ENCODE assay signal across 17 cellular contexts in the genomic region with DNA sequence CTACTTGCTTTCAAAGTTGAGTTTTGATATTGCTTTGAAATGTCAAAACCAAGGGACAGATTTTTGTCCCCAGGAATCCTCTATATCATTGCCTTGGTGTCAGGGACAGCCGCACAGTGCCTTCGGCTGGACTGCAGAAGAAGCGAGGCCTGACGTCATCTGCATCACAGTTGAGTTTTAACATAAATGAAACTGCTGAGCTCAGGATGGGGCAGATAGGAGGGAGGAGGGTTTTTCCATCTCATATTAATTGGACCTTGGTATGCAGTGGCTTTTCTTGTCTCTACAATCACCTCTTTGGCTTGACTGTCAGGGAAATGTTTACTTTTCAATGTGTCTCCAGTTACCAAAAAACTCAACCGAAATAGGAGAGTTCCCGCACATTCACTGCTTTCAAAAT.
DNase-seq lines count a peak whose midpoint lies in the region; ATAC-seq, FAIRE-seq and TF ChIP-seq lines count a peak whose summit lies in the region.
"Had no signal": no experiment of that assay in that cellular context is flagged by ENCODE, and none has a peak within 500 bp of the region (broad histone marks: within the 10 kb centered on the region; RNA-seq: fewer than 3 reads in every experiment).

No MANE protein-coding gene starts in this region.

- H3K4me1 ChIP-seq in Caco-2 (peaks cover 7% of the 10 kb centered on the region; the same call in 1 of the 2 replicates), HAP-1 (peaks cover 31% of the 10 kb centered on the region), K562 (replicated peaks in 1 of 2; ENCODE audit: control insufficient read depth in 2 of 2, insufficient read depth in 2 of 2, low read length in 2 of 2) (no peaks in the 10 kb centered on the region)

- intact Hi-C loops in Caco-2 (cut with micrococcal nuclease; ENCODE audit: unreplicated experiment) (no loop called here), K562 (cut with micrococcal nuclease) (no loop called here)

- no peak overlapping the region for H3K4me3 Mint-ChIP-seq in Caco-2 (ENCODE audit: unreplicated experiment)
- H3K4me3 Mint-ChIP-seq in nephron progenitor cell = no peak overlapping the region
- H3K4me3 Mint-ChIP-seq: CD4-positive, CD25-positive, alpha-beta regulatory T cell; GM23338 had no signal

- POLR2A ChIA-PET in Caco-2 (lab: Charles Lee) = no interaction called here
- POLR2A ChIA-PET in K562 (lab: Yijun Ruan, JAX) = no interaction called here

- no peaks in the 10 kb centered on the region for H3K79me2 ChIP-seq in K562 (ENCODE audit: control insufficient read depth, insufficient read depth, low read length)

- CTCF ChIA-PET in Caco-2 (lab: Charles Lee) (interaction anchor here (1.0 kb wide), 1 partner anchor 12 kb away, joined by 14 read pairs; no protein-coding TSS in a partner anchor), K562 (lab: Yijun Ruan, JAX; ENCODE audit: low intra/inter-chr PET ratio) (no interaction called here)

- H3K4me3 ChIP-seq in Caco-2 (ENCODE audit: low read depth, low read length) = no peak overlapping the region
- H3K4me3 ChIP-seq in HAP-1 = no peak overlapping the region
- no peak overlapping the region for H3K4me3 ChIP-seq in K562
- H3K4me3 ChIP-seq: BLaER1 treated with 17β-estradiol and CSF1 and Interleukin-3, amounts not matched to agents 10 nM and 100 nM; GM12878; GM23338 had no signal

- peak; percentile 56; the same call in 2 of the 3 replicates for ATAC-seq in K562
- ATAC-seq in omental fat pad (ENCODE audit: low FRiP score) = no peak
- ATAC-seq: GM12878, GM23338 had no signal

- H3K4me1 Mint-ChIP-seq in Caco-2 (ENCODE audit: low read depth, unreplicated experiment) (peaks cover 11% of the 10 kb centered on the region), nephron progenitor cell (peaks cover 74% of the 10 kb centered on the region)
- H3K4me1 Mint-ChIP-seq: CD4-positive, CD25-positive, alpha-beta regulatory T cell had no signal

- TF ChIP-seq EP300 in K562 (IDR thresholded peaks at IDR 0.05; ENCODE audit: low read length) = no peak

- H3K9me3 Mint-ChIP-seq in Caco-2 (ENCODE audit: unreplicated experiment) = no peaks in the 10 kb centered on the region
- H3K9me3 Mint-ChIP-seq in nephron progenitor cell = no peaks in the 10 kb centered on the region
- H3K9me3 Mint-ChIP-seq: CD4-positive, CD25-positive, alpha-beta regulatory T cell; GM23338 had no signal

- H3K36me3 ChIP-seq in Caco-2 (ENCODE audit: control insufficient read depth, insufficient read depth, low read length) = peaks cover 1% of the 10 kb centered on the region; the same call in 1 of the 2 replicates
- peaks cover 12% of the 10 kb centered on the region for H3K36me3 ChIP-seq in HAP-1 (replicated peaks)
- H3K36me3 ChIP-seq in K562 (ENCODE audit: control insufficient read depth, insufficient read depth, low read length) = peaks cover 18% of the 10 kb centered on the region; the same call in 2 of the 3 replicates

- peak overlapping the region; percentile 35 for H3K27ac Mint-ChIP-seq in Caco-2 (ENCODE audit: unreplicated experiment)
- peak overlapping the region; percentile 68 for H3K27ac Mint-ChIP-seq in nephron progenitor cell

- no peak for FAIRE-seq in K562 (lab: Jason Lieb, UNC)
- FAIRE-seq: GM12878, GM18507 had no signal

- in situ Hi-C loops in HAP-1 (cut with MboI; ENCODE audit: low sequenced_read_pairs) = no loop called here
- in situ Hi-C loops in K562 (cut with MboI) = no loop called here

- H2AFZ ChIP-seq in K562 (ENCODE audit: low read depth, low read length) = no peak overlapping the region
- H2AFZ ChIP-seq: GM23338 had no signal

- no peak for TF ChIP-seq RAD21 in K562 (CRISPR knock-in tag; conservative IDR thresholded peaks at IDR 0.05 in 1 of 2, IDR thresholded peaks at IDR 0.05 in 1 of 2)

- H3K27me3 ChIP-seq in Caco-2 (replicated peaks; ENCODE audit: control insufficient read depth, insufficient read depth, low read length) = no peaks in the 10 kb centered on the region
- no peaks in the 10 kb centered on the region for H3K27me3 ChIP-seq in HAP-1 (ENCODE audit: low read depth)
- peaks cover 20 to 35% of the 10 kb centered on the region in 2 experiments for H3K27me3 ChIP-seq in K562 (ENCODE audit: control insufficient read depth in 2 of 2, insufficient read depth in 2 of 2, low read length in 2 of 2)
- H3K27me3 ChIP-seq: BLaER1 treated with 17β-estradiol and CSF1 and Interleukin-3, amounts not matched to agents 10 nM and 100 nM had no signal

- H4K20me1 ChIP-seq in K562 (replicated peaks; ENCODE audit: control insufficient read depth, insufficient read depth, low read length) = 0 out of 2 replicates have a peak, but pooled peaks cover 3% of the 10 kb centered on the region

- no peak overlapping the region for H3K9ac ChIP-seq in K562 (ENCODE audit: insufficient read depth in 1 of 2, low read depth in 2 of 2, low read length in 2 of 2)
- H3K9ac ChIP-seq: BLaER1 treated with 17β-estradiol and CSF1 and Interleukin-3, amounts not matched to agents 10 nM and 100 nM had no signal

- H3K27ac ChIP-seq in K562 (ENCODE audit: extremely low read depth, low read depth, low read length) = no peak overlapping the region
- H3K27ac ChIP-seq: BLaER1 treated with 17β-estradiol and CSF1 and Interleukin-3, amounts not matched to agents 10 nM and 100 nM; HL-60 had no signal

- no TSS peak for BruUV-seq in Caco-2 (replicated peaks; lab: Mats Ljungman, UMichigan)
- no TSS peak for BruUV-seq in K562 (replicated peaks; lab: Mats Ljungman, UMichigan)

- H3K9me3 ChIP-seq in Caco-2 = no peaks in the 10 kb centered on the region
- H3K9me3 ChIP-seq in HAP-1 = no peaks in the 10 kb centered on the region
- H3K9me3 ChIP-seq in K562 (replicated peaks; ENCODE audit: control insufficient read depth, insufficient read depth, low read depth, low read length) = no peaks in the 10 kb centered on the region

- H3K9me1 ChIP-seq in K562 (ENCODE audit: control insufficient read depth, insufficient read depth, low read length) = no peaks in the 10 kb centered on the region

- H3K27me3 Mint-ChIP-seq in Caco-2 (ENCODE audit: insufficient read depth, unreplicated experiment) (no peaks in the 10 kb centered on the region), nephron progenitor cell (ENCODE audit: low read depth, poor library complexity) (peaks cover 12% of the 10 kb centered on the region)

- 11% methylated on average over 6 of the region's 6 CpGs for WGBS in K562 (ENCODE audit: insufficient coverage, low coverage, missing lambda C conversion rate)

- TF ChIP-seq CTCF in Caco-2 (IDR thresholded peaks at IDR 0.05; ENCODE audit: insufficient read depth in 1 of 2, low read depth in 1 of 2, low read length in 1 of 2, severe bottlenecking in 1 of 2, unreplicated experiment in 1 of 2) (no peak), K562 (IDR thresholded peaks at IDR 0.05 in 2 of 3, conservative IDR thresholded peaks at IDR 0.05 in 1 of 3; ENCODE audit: insufficient read depth in 2 of 3, low read depth in 1 of 3, low read length in 3 of 3) (no peak), nephron progenitor cell (IDR thresholded peaks at IDR 0.05) (no peak), omental fat pad (IDR thresholded peaks at IDR 0.05) (no peak)

- H3K4me2 ChIP-seq in K562 (ENCODE audit: insufficient read depth, low read length) = no peak overlapping the region
- H3K4me2 ChIP-seq: BLaER1 treated with 17β-estradiol and CSF1 and Interleukin-3, amounts not matched to agents 10 nM and 100 nM; GM23338 had no signal

- no peak for DNase-seq in Caco-2
- peak; percentile 53 to 60 for DNase-seq in HAP-1 (ENCODE audit: low spot score in 2 of 2)
- DNase-seq in K562 (ENCODE audit: extremely low read depth in 1 of 4, low spot score in 3 of 4) = peak in 1 of 4 experiments; percentile 17
- no peak for DNase-seq in nephron progenitor cell
- no peak for DNase-seq in omental fat pad (ENCODE audit: low spot score)
- DNase-seq in NCI-H526 (lab: John Stamatoyannopoulos, UW) = no peak
- no peak for DNase-seq in stimulated activated CD4-positive, alpha-beta T cell treated with anti-CD3 and anti-CD28 coated beads, Interleukin-2, amount 100 ng/mL, for 24 hours
- DNase-seq: ACHN; Calu3; CD4-positive, CD25-positive, alpha-beta regulatory T cell; DMS79; HCEC 1CT had no signal

- H3K36me3 Mint-ChIP-seq in Caco-2 (ENCODE audit: insufficient read depth, unreplicated experiment) (peaks cover 8% of the 10 kb centered on the region), nephron progenitor cell (ENCODE audit: low read depth) (peaks cover 24% of the 10 kb centered on the region)

- no peak for TF ChIP-seq POLR2A in K562 (conservative IDR thresholded peaks at IDR 0.05)

TF ChIP-seq in K562, 482 proteins besides CTCF, POLR2A, EP300 and RAD21:
- 0 out of 2 replicates have a peak, but pooled peaks have one; percentile 20 for TF ChIP-seq CREB1 (IDR thresholded peaks at IDR 0.05)
- TF ChIP-seq CREB1 (CRISPR knock-in tag; IDR thresholded peaks at IDR 0.05) = no peak
- TF ChIP-seq FOS (IDR thresholded peaks at IDR 0.05; ENCODE audit: extremely low read depth, insufficient read length) = no peak
- TF ChIP-seq ATF7 (IDR thresholded peaks at IDR 0.05) = peak; percentile 69; the same call in 1 of the 2 replicates
- no peak for TF ChIP-seq ATF1 (CRISPR knock-in tag; IDR thresholded peaks at IDR 0.05)
- peak; percentile 65 for TF ChIP-seq ATF1 (tag; IDR thresholded peaks at IDR 0.05)
- TF ChIP-seq CREM (IDR thresholded peaks at IDR 0.05; ENCODE audit: low read depth) = peak; percentile 57
- no peak for TF ChIP-seq KDM4B (IDR thresholded peaks at IDR 0.05; ENCODE audit: borderline replicate concordance in 2 of 2, low read depth in 1 of 2)
- TF ChIP-seq, protein P1, sequence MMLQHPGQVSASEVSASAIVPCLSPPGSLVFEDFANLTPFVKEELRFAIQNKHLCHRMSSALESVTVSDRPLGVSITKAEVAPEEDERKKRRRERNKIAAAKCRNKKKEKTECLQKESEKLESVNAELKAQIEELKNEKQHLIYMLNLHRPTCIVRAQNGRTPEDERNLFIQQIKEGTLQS (IDR thresholded peaks at IDR 0.05) = peak; percentile 53
- TF ChIP-seq, protein P1 (CRISPR knock-in tag; conservative IDR thresholded peaks at IDR 0.05) = no peak
- no peak for TF ChIP-seq STAG1 (CRISPR knock-in tag; IDR thresholded peaks at IDR 0.05; ENCODE audit: borderline replicate concordance)
- peak; percentile 11; the same call in 1 of the 2 replicates for TF ChIP-seq JUND (IDR thresholded peaks at IDR 0.05; ENCODE audit: borderline replicate concordance, low read depth, low read length)
- no peak for TF ChIP-seq JUND (tag; IDR thresholded peaks at IDR 0.05; ENCODE audit: borderline replicate concordance, low read depth, low read length)
TF ChIP-seq in K562: peak in this region for 6.

Comparison
In these comparisons a context has a peak if more than half of its experiments do, and no peak if none do; other contexts are left out.
1. DNase-seq: peak in HAP-1 (2 of 2); none in Caco-2 (0 of 2), nephron progenitor cell (single experiment), omental fat pad (single experiment), NCI-H526 (0 of 2) and stimulated activated CD4-positive, alpha-beta T cell treated with anti-CD3 and anti-CD28 coated beads, Interleukin-2, amount 100 ng/mL, for 24 hours (0 of 2).